8 cellular contexts compared by ENCODE assay signal in the genomic region with DNA sequence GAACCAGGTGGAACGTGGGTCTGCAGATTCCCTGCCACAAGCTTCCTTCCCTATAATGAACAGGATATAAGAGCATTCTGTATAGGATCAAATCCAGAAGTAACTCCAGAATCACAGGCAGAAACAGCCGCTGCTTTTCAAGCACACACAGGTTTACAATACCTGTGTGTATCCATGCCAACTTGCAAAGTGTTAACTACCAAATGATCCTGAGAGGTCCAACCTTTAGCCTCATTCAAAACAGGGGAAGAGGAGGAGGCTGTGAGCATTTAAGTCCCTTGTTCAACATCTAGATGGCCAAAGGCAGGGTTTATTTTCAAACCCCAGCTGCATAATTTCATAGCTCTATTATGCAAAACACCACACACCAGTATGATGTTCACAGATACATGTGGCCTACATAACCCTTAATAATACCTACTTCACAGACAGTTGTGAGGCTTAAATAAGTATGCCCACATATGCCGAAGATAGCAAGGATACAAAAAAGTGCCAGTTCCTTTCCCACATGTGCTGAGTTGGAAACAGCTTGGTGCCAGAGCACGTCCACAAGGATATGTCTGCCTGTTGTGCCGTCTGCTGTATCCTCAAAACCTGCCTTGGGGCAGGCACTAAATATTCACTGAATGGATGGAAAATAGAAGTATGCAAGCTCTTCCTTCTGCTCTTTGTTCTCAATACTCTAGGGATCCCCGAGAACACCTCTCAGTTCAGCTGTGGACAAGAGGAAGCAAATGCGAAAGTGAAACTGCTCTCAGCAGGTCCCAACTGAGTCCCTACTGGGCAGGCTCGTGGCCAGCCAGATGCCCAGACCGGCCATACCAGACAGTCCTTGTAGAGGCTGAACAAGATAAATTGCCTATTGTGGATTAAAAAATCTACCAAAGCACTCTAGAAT.
DNase-seq lines count a peak whose midpoint lies in the region; ATAC-seq and TF ChIP-seq lines count a peak whose summit lies in the region.

No MANE protein-coding gene starts in this region.

- H3K9me3 Mint-ChIP-seq in GM23338 (no peaks in the 10 kb centered on the region), progenitor cell of endocrine pancreas (ENCODE audit: low read depth) (peaks cover 3% of the 10 kb centered on the region)

- H3K4me1 ChIP-seq in GM23338 (ENCODE audit: insufficient read depth), result peaks cover 60% of the 10 kb centered on the region

- H2AFZ ChIP-seq in GM23338, result no peak overlapping the region

- intact Hi-C loops in left cardiac atrium (cut with DNase I), result no loop called here

- DNase-seq in NCI-H2107 treated with DMSO at 0.1 percent for 48 hours (lab: John Stamatoyannopoulos, UW; ENCODE audit: unreplicated experiment), result peak; percentile 39
- no peak for DNase-seq in NCI-H2107 (lab: John Stamatoyannopoulos, UW)
- DNase-seq in GM23338 (ENCODE audit: low spot score), result peak; percentile 64
- peak; percentile 82 for DNase-seq in NCI-H1092 treated with DMSO at 0.1 percent for 48 hours (lab: John Stamatoyannopoulos, UW)
- DNase-seq in amniotic stem cell (lab: John Stamatoyannopoulos, UW), result peak; percentile 31
- DNase-seq in left cardiac atrium, result peak; percentile 76
- no peak for DNase-seq in progenitor cell of endocrine pancreas (ENCODE audit: low spot score, unreplicated experiment)

- H3K4me2 ChIP-seq in GM23338, result peak overlapping the region; percentile 40

- no peaks in the 10 kb centered on the region for H3K36me3 ChIP-seq in GM23338 (ENCODE audit: insufficient read depth)

- peaks cover 11% of the 10 kb centered on the region for H4K20me1 ChIP-seq in GM23338 (replicated peaks; ENCODE audit: insufficient read depth)

- no peaks in the 10 kb centered on the region for H3K27me3 ChIP-seq in GM23338 (ENCODE audit: insufficient read depth)

- peaks cover 6% of the 10 kb centered on the region; the same call in 1 of the 2 replicates for H3K9me2 ChIP-seq in GM23338 (ENCODE audit: insufficient read depth)

- H3K79me2 ChIP-seq in GM23338 (replicated peaks; ENCODE audit: insufficient read depth), result peaks cover 98% of the 10 kb centered on the region

- H3K4me3 Mint-ChIP-seq in GM23338 (peak overlapping the region; percentile 54), progenitor cell of endocrine pancreas (ENCODE audit: low read depth) (no peak overlapping the region)

- H3K27ac ChIP-seq in GM23338 (ENCODE audit: low read depth), result peak overlapping the region; percentile 80; the same call in 1 of the 2 replicates

- no peak overlapping the region; the same call in 1 of the 2 replicates for H3K4me3 ChIP-seq in GM23338

- H3K27me3 Mint-ChIP-seq in GM23338 (ENCODE audit: insufficient read depth, low read depth, poor library complexity) (peaks cover 15% of the 10 kb centered on the region), progenitor cell of endocrine pancreas (no peaks in the 10 kb centered on the region)

- peak; percentile 61 for ATAC-seq in GM23338
- ATAC-seq in left cardiac atrium, result peak; percentile 93 to 94
- no peak for ATAC-seq in GM18870 (IDR thresholded peaks at IDR 0.05; ENCODE audit: unreplicated experiment)

- H3K27ac Mint-ChIP-seq in GM23338, result peak overlapping the region; percentile 98
- H3K27ac Mint-ChIP-seq in progenitor cell of endocrine pancreas, result peak overlapping the region; percentile 23

- H3K4me1 Mint-ChIP-seq in GM23338 (peaks cover 74% of the 10 kb centered on the region), progenitor cell of endocrine pancreas (ENCODE audit: low read depth) (peaks cover 42% of the 10 kb centered on the region)

- no peaks in the 10 kb centered on the region for H3F3A ChIP-seq in GM23338 (replicated peaks; ENCODE audit: low read depth)

- no peak for TF ChIP-seq CTCF in GM23338 (conservative IDR thresholded peaks at IDR 0.05; ENCODE audit: low read depth in 2 of 2)
- TF ChIP-seq CTCF in progenitor cell of endocrine pancreas (IDR thresholded peaks at IDR 0.05; ENCODE audit: unreplicated experiment), result no peak

- H3K36me3 Mint-ChIP-seq in GM23338 (ENCODE audit: low read depth) (peaks cover 16% of the 10 kb centered on the region), progenitor cell of endocrine pancreas (ENCODE audit: insufficient read depth) (peaks cover 18% of the 10 kb centered on the region)

TF ChIP-seq in GM23338, 12 proteins besides CTCF, POLR2A, EP300 and RAD21:
- no peak for TF ChIP-seq NANOG (IDR thresholded peaks at IDR 0.05; ENCODE audit: borderline replicate concordance)

Comparison
In these comparisons a context has a peak if more than half of its experiments do, and no peak if none do; other contexts are left out.
1. DNase-seq: peak in NCI-H2107 treated with DMSO at 0.1 percent for 48 hours (single experiment), GM23338 (single experiment), NCI-H1092 treated with DMSO at 0.1 percent for 48 hours (single experiment), amniotic stem cell (single experiment) and left cardiac atrium (single experiment); none in NCI-H2107 (single experiment) and progenitor cell of endocrine pancreas (single experiment).